Comparison of ENCODE assay signal across 1 cellular context in the genomic region with DNA sequence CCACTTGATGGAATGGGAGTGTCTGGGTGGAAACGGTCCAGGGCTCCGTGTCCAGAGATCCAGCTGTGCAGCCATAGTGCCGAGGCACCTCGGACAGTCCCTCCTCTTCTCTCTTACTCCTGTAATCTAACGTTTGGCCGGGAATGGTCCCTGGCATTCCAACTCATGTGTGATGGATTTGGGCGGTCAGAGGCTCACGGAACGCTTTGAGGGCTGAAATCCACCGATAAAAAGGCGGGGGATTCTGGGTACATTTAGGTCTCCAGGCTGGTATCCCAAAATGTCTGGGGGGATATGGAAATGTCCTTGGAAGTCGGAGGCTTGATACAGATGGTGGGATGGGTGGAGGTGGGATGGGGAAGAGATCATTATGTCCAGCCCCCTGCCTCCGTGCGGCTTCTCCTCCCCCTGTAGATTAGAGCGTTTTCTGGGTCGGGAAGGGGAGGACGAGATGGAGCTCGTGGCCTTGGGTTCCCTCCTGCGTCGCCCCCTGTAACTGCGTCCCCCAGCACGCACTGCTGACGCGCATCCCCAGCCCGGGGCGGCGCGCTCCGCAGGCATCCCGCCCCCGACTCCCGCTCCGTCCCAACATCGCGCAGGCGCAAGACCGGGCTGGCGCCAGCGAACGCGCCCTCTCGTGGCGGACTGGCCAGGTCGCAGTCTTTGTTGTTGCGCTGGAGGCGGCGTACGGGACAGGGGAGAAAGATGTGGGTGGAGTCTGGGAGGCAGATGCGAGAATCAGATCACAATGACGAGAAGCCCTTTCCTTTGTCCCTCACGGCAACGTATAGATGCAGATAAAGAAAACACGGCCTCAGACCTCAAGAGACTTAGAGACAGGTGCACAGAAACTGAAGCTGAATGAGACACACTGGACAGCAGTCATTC.
TF ChIP-seq lines count a peak whose summit lies in the region.

No MANE protein-coding gene starts in this region.

TF ChIP-seq in HepG2, 621 proteins besides CTCF, POLR2A, EP300 and RAD21 (continues in another document):
- TF ChIP-seq ZNF326 (CRISPR knock-in tag; IDR thresholded peaks at IDR 0.05; ENCODE audit: borderline replicate concordance) = no peak
- TF ChIP-seq SMAD9 (CRISPR knock-in tag; IDR thresholded peaks at IDR 0.05) = no peak
- peak; percentile 29; the same call in 1 of the 2 replicates for TF ChIP-seq DMAP1 (CRISPR knock-in tag; IDR thresholded peaks at IDR 0.05)
- 0 out of 2 replicates have a peak, but pooled peaks have one; percentile 22 for TF ChIP-seq PPARG (CRISPR knock-in tag; conservative IDR thresholded peaks at IDR 0.05)
- TF ChIP-seq NR2C2 (CRISPR knock-in tag; IDR thresholded peaks at IDR 0.05; ENCODE audit: borderline replicate concordance) = no peak
- no peak for TF ChIP-seq ZNF510 (CRISPR knock-in tag; IDR thresholded peaks at IDR 0.05; ENCODE audit: low read depth)
- TF ChIP-seq, protein P1, sequence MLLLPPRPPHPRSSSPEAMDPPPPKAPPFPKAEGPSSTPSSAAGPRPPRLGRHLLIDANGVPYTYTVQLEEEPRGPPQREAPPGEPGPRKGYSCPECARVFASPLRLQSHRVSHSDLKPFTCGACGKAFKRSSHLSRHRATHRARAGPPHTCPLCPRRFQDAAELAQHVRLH (CRISPR knock-in tag; IDR thresholded peaks at IDR 0.05; ENCODE audit: borderline replicate concordance, low read depth) = peak; percentile 90; the same call in 1 of the 2 replicates
- no peak for TF ChIP-seq GFI1 (CRISPR knock-in tag; IDR thresholded peaks at IDR 0.05; ENCODE audit: borderline replicate concordance)
- TF ChIP-seq ZNF776 (CRISPR knock-in tag; IDR thresholded peaks at IDR 0.05) = peak; percentile 51; the same call in 1 of the 2 replicates
- TF ChIP-seq HMG20B (CRISPR knock-in tag; conservative IDR thresholded peaks at IDR 0.05) = no peak
- TF ChIP-seq MBD4 (IDR thresholded peaks at IDR 0.05; ENCODE audit: borderline replicate concordance, low read length) = no peak
- no peak for TF ChIP-seq MLLT10 (CRISPR knock-in tag; IDR thresholded peaks at IDR 0.05)
- no peak for TF ChIP-seq NFIB (CRISPR knock-in tag; IDR thresholded peaks at IDR 0.05; ENCODE audit: borderline replicate concordance)
- peak; percentile 84; the same call in 1 of the 2 replicates for TF ChIP-seq FOXK1 (CRISPR knock-in tag; IDR thresholded peaks at IDR 0.05; ENCODE audit: borderline replicate concordance, low read depth)
- TF ChIP-seq SNRNP70 (IDR thresholded peaks at IDR 0.05; ENCODE audit: low read depth, low read length) = no peak
- TF ChIP-seq, protein P2, sequence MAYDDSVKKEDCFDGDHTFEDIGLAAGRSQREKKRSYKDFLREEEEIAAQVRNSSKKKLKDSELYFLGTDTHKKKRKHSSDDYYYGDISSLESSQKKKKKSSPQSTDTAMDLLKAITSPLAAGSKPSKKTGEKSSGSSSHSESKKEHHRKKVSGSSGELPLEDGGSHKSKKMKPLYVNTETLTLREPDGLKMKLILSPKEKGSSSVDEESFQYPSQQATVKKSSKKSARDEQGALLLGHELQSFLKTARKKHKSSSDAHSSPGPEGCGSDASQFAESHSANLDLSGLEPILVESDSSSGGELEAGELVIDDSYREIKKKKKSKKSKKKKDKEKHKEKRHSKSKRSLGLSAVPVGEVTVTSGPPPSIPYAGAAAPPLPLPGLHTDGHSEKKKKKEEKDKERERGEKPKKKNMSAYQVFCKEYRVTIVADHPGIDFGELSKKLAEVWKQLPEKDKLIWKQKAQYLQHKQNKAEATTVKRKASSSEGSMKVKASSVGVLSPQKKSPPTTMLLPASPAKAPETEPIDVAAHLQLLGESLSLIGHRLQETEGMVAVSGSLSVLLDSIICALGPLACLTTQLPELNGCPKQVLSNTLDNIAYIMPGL (CRISPR knock-in tag; IDR thresholded peaks at IDR 0.05; ENCODE audit: borderline replicate concordance in 1 of 2, low read depth in 1 of 2) = peak; percentile 92 to 95
- TF ChIP-seq ZNF3 (CRISPR knock-in tag; IDR thresholded peaks at IDR 0.05) = no peak
- TF ChIP-seq, protein P3, sequence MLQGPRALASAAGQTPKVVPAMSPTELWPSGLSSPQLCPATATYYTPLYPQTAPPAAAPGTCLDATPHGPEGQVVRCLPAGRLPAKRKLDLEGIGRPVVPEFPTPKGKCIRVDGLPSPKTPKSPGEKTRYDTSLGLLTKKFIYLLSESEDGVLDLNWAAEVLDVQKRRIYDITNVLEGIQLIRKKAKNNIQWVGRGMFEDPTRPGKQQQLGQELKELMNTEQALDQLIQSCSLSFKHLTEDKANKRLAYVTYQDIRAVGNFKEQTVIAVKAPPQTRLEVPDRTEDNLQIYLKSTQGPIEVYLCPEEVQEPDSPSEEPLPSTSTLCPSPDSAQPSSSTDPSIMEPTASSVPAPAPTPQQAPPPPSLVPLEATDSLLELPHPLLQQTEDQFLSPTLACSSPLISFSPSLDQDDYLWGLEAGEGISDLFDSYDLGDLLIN (CRISPR knock-in tag; IDR thresholded peaks at IDR 0.05; ENCODE audit: borderline replicate concordance) = no peak
- TF ChIP-seq FLYWCH1 (CRISPR knock-in tag; IDR thresholded peaks at IDR 0.05) = no peak
- peak; percentile 94; the same call in 1 of the 2 replicates for TF ChIP-seq ZNF572 (CRISPR knock-in tag; IDR thresholded peaks at IDR 0.05)
- no peak for TF ChIP-seq KDM5A (IDR thresholded peaks at IDR 0.05; ENCODE audit: borderline replicate concordance, low read length)
- no peak for TF ChIP-seq POLR2AphosphoS2 (IDR thresholded peaks at IDR 0.05; ENCODE audit: low read depth, low read length)
- TF ChIP-seq SCMH1 (CRISPR knock-in tag; IDR thresholded peaks at IDR 0.05; ENCODE audit: borderline replicate concordance) = no peak
- TF ChIP-seq, protein P4, sequence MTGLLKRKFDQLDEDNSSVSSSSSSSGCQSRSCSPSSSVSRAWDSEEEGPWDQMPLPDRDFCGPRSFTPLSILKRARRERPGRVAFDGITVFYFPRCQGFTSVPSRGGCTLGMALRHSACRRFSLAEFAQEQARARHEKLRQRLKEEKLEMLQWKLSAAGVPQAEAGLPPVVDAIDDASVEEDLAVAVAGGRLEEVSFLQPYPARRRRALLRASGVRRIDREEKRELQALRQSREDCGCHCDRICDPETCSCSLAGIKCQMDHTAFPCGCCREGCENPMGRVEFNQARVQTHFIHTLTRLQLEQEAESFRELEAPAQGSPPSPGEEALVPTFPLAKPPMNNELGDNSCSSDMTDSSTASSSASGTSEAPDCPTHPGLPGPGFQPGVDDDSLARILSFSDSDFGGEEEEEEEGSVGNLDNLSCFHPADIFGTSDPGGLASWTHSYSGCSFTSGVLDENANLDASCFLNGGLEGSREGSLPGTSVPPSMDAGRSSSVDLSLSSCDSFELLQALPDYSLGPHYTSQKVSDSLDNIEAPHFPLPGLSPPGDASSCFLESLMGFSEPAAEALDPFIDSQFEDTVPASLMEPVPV (CRISPR knock-in tag; IDR thresholded peaks at IDR 0.05) = 0 out of 2 replicates have a peak, but pooled peaks have one; percentile 13
- TF ChIP-seq ZNF766 (CRISPR knock-in tag; IDR thresholded peaks at IDR 0.05; ENCODE audit: borderline replicate concordance) = no peak
- TF ChIP-seq, protein P5, sequence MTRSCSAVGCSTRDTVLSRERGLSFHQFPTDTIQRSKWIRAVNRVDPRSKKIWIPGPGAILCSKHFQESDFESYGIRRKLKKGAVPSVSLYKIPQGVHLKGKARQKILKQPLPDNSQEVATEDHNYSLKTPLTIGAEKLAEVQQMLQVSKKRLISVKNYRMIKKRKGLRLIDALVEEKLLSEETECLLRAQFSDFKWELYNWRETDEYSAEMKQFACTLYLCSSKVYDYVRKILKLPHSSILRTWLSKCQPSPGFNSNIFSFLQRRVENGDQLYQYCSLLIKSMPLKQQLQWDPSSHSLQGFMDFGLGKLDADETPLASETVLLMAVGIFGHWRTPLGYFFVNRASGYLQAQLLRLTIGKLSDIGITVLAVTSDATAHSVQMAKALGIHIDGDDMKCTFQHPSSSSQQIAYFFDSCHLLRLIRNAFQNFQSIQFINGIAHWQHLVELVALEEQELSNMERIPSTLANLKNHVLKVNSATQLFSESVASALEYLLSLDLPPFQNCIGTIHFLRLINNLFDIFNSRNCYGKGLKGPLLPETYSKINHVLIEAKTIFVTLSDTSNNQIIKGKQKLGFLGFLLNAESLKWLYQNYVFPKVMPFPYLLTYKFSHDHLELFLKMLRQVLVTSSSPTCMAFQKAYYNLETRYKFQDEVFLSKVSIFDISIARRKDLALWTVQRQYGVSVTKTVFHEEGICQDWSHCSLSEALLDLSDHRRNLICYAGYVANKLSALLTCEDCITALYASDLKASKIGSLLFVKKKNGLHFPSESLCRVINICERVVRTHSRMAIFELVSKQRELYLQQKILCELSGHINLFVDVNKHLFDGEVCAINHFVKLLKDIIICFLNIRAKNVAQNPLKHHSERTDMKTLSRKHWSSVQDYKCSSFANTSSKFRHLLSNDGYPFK (CRISPR knock-in tag; IDR thresholded peaks at IDR 0.05; ENCODE audit: borderline replicate concordance) = peak; percentile 75; the same call in 1 of the 2 replicates
- TF ChIP-seq, protein P6, sequence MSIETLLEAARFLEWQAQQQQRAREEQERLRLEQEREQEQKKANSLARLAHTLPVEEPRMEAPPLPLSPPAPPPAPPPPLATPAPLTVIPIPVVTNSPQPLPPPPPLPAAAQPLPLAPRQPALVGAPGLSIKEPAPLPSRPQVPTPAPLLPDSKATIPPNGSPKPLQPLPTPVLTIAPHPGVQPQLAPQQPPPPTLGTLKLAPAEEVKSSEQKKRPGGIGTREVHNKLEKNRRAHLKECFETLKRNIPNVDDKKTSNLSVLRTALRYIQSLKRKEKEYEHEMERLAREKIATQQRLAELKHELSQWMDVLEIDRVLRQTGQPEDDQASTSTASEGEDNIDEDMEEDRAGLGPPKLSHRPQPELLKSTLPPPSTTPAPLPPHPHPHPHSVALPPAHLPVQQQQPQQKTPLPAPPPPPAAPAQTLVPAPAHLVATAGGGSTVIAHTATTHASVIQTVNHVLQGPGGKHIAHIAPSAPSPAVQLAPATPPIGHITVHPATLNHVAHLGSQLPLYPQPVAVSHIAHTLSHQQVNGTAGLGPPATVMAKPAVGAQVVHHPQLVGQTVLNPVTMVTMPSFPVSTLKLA (IDR thresholded peaks at IDR 0.05) = no peak
- peak; percentile 86 for TF ChIP-seq TEAD3 (CRISPR knock-in tag; optimal IDR thresholded peaks at IDR 0.05; ENCODE audit: borderline replicate concordance)
- no peak for TF ChIP-seq CREM (IDR thresholded peaks at IDR 0.05)
- TF ChIP-seq CREM (CRISPR knock-in tag; IDR thresholded peaks at IDR 0.05) = no peak
- peak; percentile 53; the same call in 1 of the 2 replicates for TF ChIP-seq FOXA3 (CRISPR knock-in tag; IDR thresholded peaks at IDR 0.05)
- TF ChIP-seq CAMTA2 (CRISPR knock-in tag; IDR thresholded peaks at IDR 0.05; ENCODE audit: borderline replicate concordance) = no peak
- no peak for TF ChIP-seq HNRNPUL1 (IDR thresholded peaks at IDR 0.05; ENCODE audit: low read depth, low read length)
- TF ChIP-seq, protein P7, sequence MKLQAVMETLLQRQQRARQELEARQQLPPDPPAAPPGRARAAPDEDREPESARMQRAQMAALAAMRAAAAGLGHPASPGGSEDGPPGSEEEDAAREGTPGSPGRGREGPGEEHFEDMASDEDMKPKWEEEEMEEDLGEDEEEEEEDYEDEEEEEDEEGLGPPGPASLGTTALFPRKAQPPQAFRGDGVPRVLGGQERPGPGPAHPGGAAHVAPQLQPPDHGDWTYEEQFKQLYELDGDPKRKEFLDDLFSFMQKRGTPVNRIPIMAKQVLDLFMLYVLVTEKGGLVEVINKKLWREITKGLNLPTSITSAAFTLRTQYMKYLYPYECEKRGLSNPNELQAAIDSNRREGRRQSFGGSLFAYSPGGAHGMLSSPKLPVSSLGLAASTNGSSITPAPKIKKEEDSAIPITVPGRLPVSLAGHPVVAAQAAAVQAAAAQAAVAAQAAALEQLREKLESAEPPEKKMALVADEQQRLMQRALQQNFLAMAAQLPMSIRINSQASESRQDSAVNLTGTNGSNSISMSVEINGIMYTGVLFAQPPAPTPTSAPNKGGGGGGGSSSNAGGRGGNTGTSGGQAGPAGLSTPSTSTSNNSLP (IDR thresholded peaks at IDR 0.05; ENCODE audit: low read depth, low read length) = no peak
- TF ChIP-seq, protein P8, sequence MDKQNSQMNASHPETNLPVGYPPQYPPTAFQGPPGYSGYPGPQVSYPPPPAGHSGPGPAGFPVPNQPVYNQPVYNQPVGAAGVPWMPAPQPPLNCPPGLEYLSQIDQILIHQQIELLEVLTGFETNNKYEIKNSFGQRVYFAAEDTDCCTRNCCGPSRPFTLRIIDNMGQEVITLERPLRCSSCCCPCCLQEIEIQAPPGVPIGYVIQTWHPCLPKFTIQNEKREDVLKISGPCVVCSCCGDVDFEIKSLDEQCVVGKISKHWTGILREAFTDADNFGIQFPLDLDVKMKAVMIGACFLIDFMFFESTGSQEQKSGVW (CRISPR knock-in tag; IDR thresholded peaks at IDR 0.05; ENCODE audit: borderline replicate concordance) = no peak
- TF ChIP-seq, protein P9, sequence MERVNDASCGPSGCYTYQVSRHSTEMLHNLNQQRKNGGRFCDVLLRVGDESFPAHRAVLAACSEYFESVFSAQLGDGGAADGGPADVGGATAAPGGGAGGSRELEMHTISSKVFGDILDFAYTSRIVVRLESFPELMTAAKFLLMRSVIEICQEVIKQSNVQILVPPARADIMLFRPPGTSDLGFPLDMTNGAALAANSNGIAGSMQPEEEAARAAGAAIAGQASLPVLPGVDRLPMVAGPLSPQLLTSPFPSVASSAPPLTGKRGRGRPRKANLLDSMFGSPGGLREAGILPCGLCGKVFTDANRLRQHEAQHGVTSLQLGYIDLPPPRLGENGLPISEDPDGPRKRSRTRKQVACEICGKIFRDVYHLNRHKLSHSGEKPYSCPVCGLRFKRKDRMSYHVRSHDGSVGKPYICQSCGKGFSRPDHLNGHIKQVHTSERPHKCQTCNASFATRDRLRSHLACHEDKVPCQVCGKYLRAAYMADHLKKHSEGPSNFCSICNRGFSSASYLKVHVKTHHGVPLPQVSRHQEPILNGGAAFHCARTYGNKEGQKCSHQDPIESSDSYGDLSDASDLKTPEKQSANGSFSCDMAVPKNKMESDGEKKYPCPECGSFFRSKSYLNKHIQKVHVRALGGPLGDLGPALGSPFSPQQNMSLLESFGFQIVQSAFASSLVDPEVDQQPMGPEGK (CRISPR knock-in tag; IDR thresholded peaks at IDR 0.05) = peak; percentile 87
- TF ChIP-seq CENPT (CRISPR knock-in tag; IDR thresholded peaks at IDR 0.05; ENCODE audit: low read depth) = no peak
- TF ChIP-seq ZNF839 (CRISPR knock-in tag; IDR thresholded peaks at IDR 0.05; ENCODE audit: borderline replicate concordance) = 0 out of 2 replicates have a peak, but pooled peaks have one; percentile 28
- no peak for TF ChIP-seq ZNF570 (CRISPR knock-in tag; IDR thresholded peaks at IDR 0.05; ENCODE audit: borderline replicate concordance)
- TF ChIP-seq ZNF331 (CRISPR knock-in tag; IDR thresholded peaks at IDR 0.05) = peak; percentile 74
- TF ChIP-seq GLI4 (CRISPR knock-in tag; IDR thresholded peaks at IDR 0.05; ENCODE audit: borderline replicate concordance) = no peak; the same call in 1 of the 2 replicates
- TF ChIP-seq NONO (IDR thresholded peaks at IDR 0.05) = no peak
- peak; percentile 92 for TF ChIP-seq NONO (CRISPR knock-in tag; conservative IDR thresholded peaks at IDR 0.05)
- TF ChIP-seq ZBTB8A (CRISPR knock-in tag; IDR thresholded peaks at IDR 0.05; ENCODE audit: borderline replicate concordance, low read depth) = no peak
